ENCODE assay signal across 10 cellular contexts in genomic region chrX:2819345-2820130, GRCh38. TPM values are rescaled to one million over a fixed set of nuclear protein-coding genes. Genes with fewer than 3 reads are reported as not detected.
DNase-seq lines count a peak whose midpoint lies in the region; ATAC-seq, FAIRE-seq and TF ChIP-seq lines count a peak whose summit lies in the region.
"Had no signal": no experiment of that assay in that cellular context is flagged by ENCODE, and none has a peak within 500 bp of the region (broad histone marks: within the 10 kb centered on the region; RNA-seq: fewer than 3 reads in every experiment).

No MANE protein-coding gene starts in this region.

- peak; percentile 5 for DNase-seq in AG09309 (ENCODE audit: low read depth)
- no peak for DNase-seq in GM19239 (ENCODE audit: insufficient read length, low spot score)
- peak; percentile 54 for DNase-seq in SK-MEL-5 (ENCODE audit: low read depth, low spot score)
- DNase-seq in foreskin fibroblast = peak in 1 of 2 donors; percentile 52
- DNase-seq in naive thymus-derived CD8-positive, alpha-beta T cell = no peak
- no peak for DNase-seq in NCI-H774 (lab: John Stamatoyannopoulos, UW)
- DNase-seq: NCI-H1417 treated with DMSO at 0.1 percent for 48 hours, uterus had no signal

- H3K27ac Mint-ChIP-seq in naive thymus-derived CD8-positive, alpha-beta T cell = no peak overlapping the region

- in situ Hi-C loops in SK-MEL-5 (cut with HindIII; ENCODE audit: low pct_unique_long_range_greater_than_20kb, low sequenced_read_pairs) = loop anchor here (25.0 kb wide), 1 partner anchor 132 kb away; the partner anchor contains the start of gene CD99

- no peak overlapping the region for H3K4me3 Mint-ChIP-seq in naive thymus-derived CD8-positive, alpha-beta T cell

- peak; percentile 88 for FAIRE-seq in GM19239 (lab: Jason Lieb, UNC)

- TF ChIP-seq CTCF in AG09309 (IDR thresholded peaks at IDR 0.05; ENCODE audit: control insufficient read depth, insufficient read depth, low read depth, low read length, missing control alignments) (peak; percentile 61), foreskin fibroblast (IDR thresholded peaks at IDR 0.05; ENCODE audit: low read depth, low read length) (peak; percentile 33)

- ATAC-seq in naive thymus-derived CD8-positive, alpha-beta T cell = no peak
- ATAC-seq in HG02678 (IDR thresholded peaks at IDR 0.05; ENCODE audit: unreplicated experiment) (no peak), HG03432 (IDR thresholded peaks at IDR 0.05; ENCODE audit: unreplicated experiment) (no peak)

- peaks cover 0 to 7% (median 2%) of the 10 kb centered on the region in 4 donors for H3K4me1 Mint-ChIP-seq in naive thymus-derived CD8-positive, alpha-beta T cell

- peaks cover 0 to 4% (median 0%) of the 10 kb centered on the region in 3 donors for H3K36me3 Mint-ChIP-seq in naive thymus-derived CD8-positive, alpha-beta T cell

- no peaks in the 10 kb centered on the region for H3K9me3 Mint-ChIP-seq in naive thymus-derived CD8-positive, alpha-beta T cell

- H3K4me3 ChIP-seq in AG09309 (ENCODE audit: control insufficient read depth, low read depth, low read length) = no peak overlapping the region
- H3K4me3 ChIP-seq in foreskin fibroblast (ENCODE audit: low read depth in 1 of 2, low read length in 2 of 2) = no peak overlapping the region
- H3K4me3 ChIP-seq: uterus had no signal

- POLR2A ChIA-PET in naive thymus-derived CD8-positive, alpha-beta T cell (lab: Charles Lee) = no interaction called here

- peaks cover 0 to 4% (median 1%) of the 10 kb centered on the region in 5 donors for H3K27me3 Mint-ChIP-seq in naive thymus-derived CD8-positive, alpha-beta T cell

RNA-seq across cellular contexts. Expression of gene GYG2, which starts 9.2 kb away (rescaled TPM):
- total RNA-seq in SK-MEL-5 (2014; rRNA removed; shearing (Covaris generic)) = 71.4 and 77.5 TPM in 2 replicates
- polyA plus RNA-seq in SK-MEL-5 (2015; cell fraction: cytosol; rRNA removed) = 109 and 123 TPM in 2 replicates
- 83.2 and 101 TPM in 2 replicates for polyA plus RNA-seq in SK-MEL-5 (2015; cell fraction: nucleus; rRNA removed)
- not detected for total RNA-seq in naive thymus-derived CD8-positive, alpha-beta T cell
- not detected for polyA plus RNA-seq in naive thymus-derived CD8-positive, alpha-beta T cell

Comparison
In these comparisons a context has a peak if more than half of its experiments do, and no peak if none do; other contexts are left out.
1. DNase-seq: peak in AG09309 (single experiment) and SK-MEL-5 (single experiment); none in GM19239 (single experiment), naive thymus-derived CD8-positive, alpha-beta T cell (0 of 10) and NCI-H774 (single experiment).
2. RNA of gene GYG2, which starts 9.2 kb away (total RNA-seq): 71.4 to 77.5 TPM in SK-MEL-5; not detected in naive thymus-derived CD8-positive, alpha-beta T cell; every median in the first group is over 10 times any median in the second.